15 cellular contexts compared by ENCODE assay signal in genomic region chr1:19053486-19053885, GRCh38.
"Had no signal": no experiment of that assay in that cellular context is flagged by ENCODE, and none has a peak within 500 bp of the region (broad histone marks: within the 10 kb centered on the region; RNA-seq: fewer than 3 reads in every experiment).

No MANE protein-coding gene starts in this region.

- H3K4me3 ChIP-seq: adrenal gland, esophagus squamous epithelium, lung, sigmoid colon, stomach, testis, upper lobe of right lung had no signal

- H3K27me3 ChIP-seq: adrenal gland, testis had no signal

- DNase-seq: activated CD4-positive, CD25-positive, alpha-beta regulatory T cell treated with anti-CD3 and anti-CD28 coated beads, Interleukin-2, amount 50 U/mL, for 72 hours; activated gamma-delta T cell treated with Interleukin-2 at 50 U/mL for 16 hours; adrenal gland; effector CD8-positive, alpha-beta T cell; esophagus squamous epithelium; natural killer cell; sigmoid colon; stimulated activated CD4-positive, alpha-beta T cell treated with anti-CD3 and anti-CD28 coated beads, Interleukin-4, amount 100 ng/mL, for 24 hours; stomach; testis; upper lobe of right lung had no signal

- FAIRE-seq: endothelial cell of umbilical vein had no signal

- H3K27ac ChIP-seq: adrenal gland, sigmoid colon, stomach, testis, upper lobe of right lung, VCaP had no signal

- H3K36me3 ChIP-seq: adrenal gland, esophagus squamous epithelium, sigmoid colon, stomach, upper lobe of right lung had no signal

- H3K9me3 ChIP-seq: adrenal gland, esophagus squamous epithelium, sigmoid colon, stomach, testis, upper lobe of right lung had no signal

- H3K4me1 ChIP-seq: sigmoid colon, stomach, upper lobe of right lung had no signal

- ATAC-seq: activated naive CD4-positive, alpha-beta T cell treated with anti-CD3 and anti-CD28 coated beads, Interleukin-2, amount 50 U/mL, for 72 hours; natural killer cell had no signal
